ENCODE assay signal across 29 cellular contexts in genomic region chr2:209458018-209458979, GRCh38. TPM values are rescaled to one million over a fixed set of nuclear protein-coding genes. Genes with fewer than 3 reads are reported as not detected.
A peak's percentile ranks its signal among the peaks of the same experiment; 100 is the strongest.
DNase-seq lines count a peak whose midpoint lies in the region; ATAC-seq, FAIRE-seq and TF ChIP-seq lines count a peak whose summit lies in the region.
"Had no signal": no experiment of that assay in that cellular context is flagged by ENCODE, and none has a peak within 500 bp of the region (broad histone marks: within the 10 kb centered on the region; RNA-seq: fewer than 3 reads in every experiment).

No MANE protein-coding gene starts in this region.

- H2AFZ ChIP-seq in astrocyte (ENCODE audit: low read depth, low read length): no peak overlapping the region

- 57 to 66% methylated on average over 2 to 3 of the region's 3 CpGs for WGBS in gastroesophageal sphincter (ENCODE audit: low coverage in 1 of 2), 2 donors

- POLR2A ChIA-PET in Caco-2 (lab: Charles Lee): no interaction called here

- no peak for FAIRE-seq in astrocyte (lab: Jason Lieb, UNC)
- FAIRE-seq: GM12891 had no signal

- no peak overlapping the region for H3K4me2 ChIP-seq in astrocyte (ENCODE audit: low read length)

- TF ChIP-seq CTCF in astrocyte (IDR thresholded peaks at IDR 0.05; ENCODE audit: insufficient read depth, low read depth, low read length) (no peak), Caco-2 (IDR thresholded peaks at IDR 0.05; ENCODE audit: insufficient read depth in 1 of 2, low read depth in 1 of 2, low read length in 1 of 2, severe bottlenecking in 1 of 2, unreplicated experiment in 1 of 2) (no peak), gastroesophageal sphincter (IDR thresholded peaks at IDR 0.05) (no peak)

- no peak for ATAC-seq in gastroesophageal sphincter
- ATAC-seq: activated CD8-positive, alpha-beta memory T cell treated with anti-CD3 and anti-CD28 coated beads, Interleukin-2, amount 10 ng/mL, durations not matched to agents 7 days and 5 days; activated naive CD4-positive, alpha-beta T cell treated with anti-CD3 and anti-CD28 coated beads, Interleukin-2, amount 50 U/mL, for 72 hours; T-cell had no signal

- no peaks in the 10 kb centered on the region for H3K79me2 ChIP-seq in astrocyte (ENCODE audit: insufficient read depth, low read length)

- no peaks in the 10 kb centered on the region for H3K36me3 Mint-ChIP-seq in astrocyte (ENCODE audit: low read depth, unreplicated experiment)
- no peaks in the 10 kb centered on the region for H3K36me3 Mint-ChIP-seq in Caco-2 (ENCODE audit: insufficient read depth, unreplicated experiment)
- H3K36me3 Mint-ChIP-seq: activated CD8-positive, alpha-beta memory T cell treated with anti-CD3 and anti-CD28 coated beads, Interleukin-2, amount 10 ng/mL, durations not matched to agents 7 days and 5 days; activated naive CD4-positive, alpha-beta T cell treated with anti-CD3 and anti-CD28 coated beads, Interleukin-2, amount 50 U/mL, for 72 hours; T-cell had no signal

- H3K4me1 Mint-ChIP-seq in astrocyte (ENCODE audit: low read depth, unreplicated experiment): no peaks in the 10 kb centered on the region
- H3K4me1 Mint-ChIP-seq in Caco-2 (ENCODE audit: low read depth, unreplicated experiment): no peaks in the 10 kb centered on the region
- H3K4me1 Mint-ChIP-seq: activated CD8-positive, alpha-beta memory T cell treated with anti-CD3 and anti-CD28 coated beads, Interleukin-2, amount 10 ng/mL, durations not matched to agents 7 days and 5 days; endodermal cell; T-cell had no signal

- H3K4me3 Mint-ChIP-seq in astrocyte (ENCODE audit: unreplicated experiment) (no peak overlapping the region), Caco-2 (ENCODE audit: unreplicated experiment) (no peak overlapping the region)
- H3K4me3 Mint-ChIP-seq: activated CD8-positive, alpha-beta memory T cell treated with anti-CD3 and anti-CD28 coated beads, Interleukin-2, amount 10 ng/mL, durations not matched to agents 7 days and 5 days; CD4-positive, alpha-beta T cell; endodermal cell; HFFc6; stimulated activated naive CD8-positive, alpha-beta T cell treated with anti-CD3 and anti-CD28 coated beads, Interleukin-15, Interleukin-2, amounts not matched to agents 100 ng/mL and 50 ng/mL, for 24 hours; T-cell had no signal

- no peaks in the 10 kb centered on the region for H3K4me1 ChIP-seq in astrocyte (ENCODE audit: insufficient read depth, low read length)
- H3K4me1 ChIP-seq in iPS-20b (ENCODE audit: insufficient read depth, low read length): peaks cover 15% of the 10 kb centered on the region
- H3K4me1 ChIP-seq in Caco-2: no peaks in the 10 kb centered on the region
- H3K4me1 ChIP-seq in gastroesophageal sphincter: no peaks in the 10 kb centered on the region
- H3K4me1 ChIP-seq: ascending aorta, colonic mucosa, esophagus squamous epithelium had no signal

- no TSS peak for BruUV-seq in Caco-2 (replicated peaks; lab: Mats Ljungman, UMichigan)

- H3K27ac ChIP-seq in astrocyte (ENCODE audit: low read depth, low read length) (no peak overlapping the region), iPS-20b (ENCODE audit: low read length) (no peak overlapping the region), gastroesophageal sphincter (no peak overlapping the region)
- H3K27ac ChIP-seq: ascending aorta, colonic mucosa, esophagus squamous epithelium, thyroid gland had no signal

- H3K27me3 Mint-ChIP-seq in astrocyte (ENCODE audit: low read depth, unreplicated experiment) (no peaks in the 10 kb centered on the region), Caco-2 (ENCODE audit: insufficient read depth, unreplicated experiment) (peaks cover 2% of the 10 kb centered on the region)
- H3K27me3 Mint-ChIP-seq: activated CD8-positive, alpha-beta memory T cell treated with anti-CD3 and anti-CD28 coated beads, Interleukin-2, amount 10 ng/mL, durations not matched to agents 7 days and 5 days; stimulated activated naive CD8-positive, alpha-beta T cell treated with anti-CD3 and anti-CD28 coated beads, Interleukin-15, Interleukin-2, amounts not matched to agents 100 ng/mL and 50 ng/mL, for 24 hours; T-cell had no signal

- H3K9ac ChIP-seq in astrocyte (ENCODE audit: low read length) (no peak overlapping the region), iPS-20b (ENCODE audit: low read depth, low read length) (no peak overlapping the region)

- H3K36me3 ChIP-seq in astrocyte (ENCODE audit: insufficient read depth, low read length): no peaks in the 10 kb centered on the region
- H3K36me3 ChIP-seq in iPS-20b (ENCODE audit: insufficient read depth, low read depth, low read length): no peaks in the 10 kb centered on the region
- H3K36me3 ChIP-seq in Caco-2 (ENCODE audit: control insufficient read depth, insufficient read depth, low read length): no peaks in the 10 kb centered on the region
- H3K36me3 ChIP-seq in gastroesophageal sphincter: no peaks in the 10 kb centered on the region
- H3K36me3 ChIP-seq: ascending aorta, colonic mucosa, esophagus squamous epithelium, thyroid gland had no signal

- H4K20me1 ChIP-seq in astrocyte (ENCODE audit: insufficient read depth, low read length): no peaks in the 10 kb centered on the region

- TF ChIP-seq POLR2A in gastroesophageal sphincter (IDR thresholded peaks at IDR 0.05): no peak

- H3K27ac Mint-ChIP-seq in astrocyte (ENCODE audit: unreplicated experiment) (no peak overlapping the region), Caco-2 (ENCODE audit: unreplicated experiment) (no peak overlapping the region)
- H3K27ac Mint-ChIP-seq: activated CD8-positive, alpha-beta memory T cell treated with anti-CD3 and anti-CD28 coated beads, Interleukin-2, amount 10 ng/mL, durations not matched to agents 7 days and 5 days; activated naive CD4-positive, alpha-beta T cell treated with anti-CD3 and anti-CD28 coated beads, Interleukin-2, amount 50 U/mL, for 72 hours; CD4-positive, alpha-beta T cell; endodermal cell; HFFc6; stimulated activated naive CD8-positive, alpha-beta T cell treated with anti-CD3 and anti-CD28 coated beads, Interleukin-15, Interleukin-2, amounts not matched to agents 100 ng/mL and 50 ng/mL, for 24 hours; T-cell had no signal

- intact Hi-C loops in Caco-2 (cut with micrococcal nuclease; ENCODE audit: unreplicated experiment): no loop called here

- no peaks in the 10 kb centered on the region for H3K27me3 ChIP-seq in astrocyte (ENCODE audit: insufficient read depth, low read length)
- H3K27me3 ChIP-seq in iPS-20b (ENCODE audit: insufficient read depth, low read length): no peaks in the 10 kb centered on the region
- no peaks in the 10 kb centered on the region for H3K27me3 ChIP-seq in Caco-2 (replicated peaks; ENCODE audit: control insufficient read depth, insufficient read depth, low read length)
- H3K27me3 ChIP-seq in gastroesophageal sphincter: no peaks in the 10 kb centered on the region
- H3K27me3 ChIP-seq: ascending aorta, colonic mucosa, esophagus squamous epithelium, thyroid gland had no signal

- H3K9me3 ChIP-seq in astrocyte (ENCODE audit: insufficient read depth, low read depth, low read length) (no peaks in the 10 kb centered on the region), iPS-20b (ENCODE audit: insufficient read depth, low read depth, low read length) (no peaks in the 10 kb centered on the region), Caco-2 (no peaks in the 10 kb centered on the region), gastroesophageal sphincter (no peaks in the 10 kb centered on the region)
- H3K9me3 ChIP-seq: ascending aorta, colonic mucosa, esophagus squamous epithelium, thyroid gland had no signal

- no peaks in the 10 kb centered on the region for H3K9me3 Mint-ChIP-seq in astrocyte (ENCODE audit: unreplicated experiment)
- no peaks in the 10 kb centered on the region for H3K9me3 Mint-ChIP-seq in Caco-2 (ENCODE audit: unreplicated experiment)
- H3K9me3 Mint-ChIP-seq: CD4-positive, alpha-beta T cell; endodermal cell; HFFc6; stimulated activated naive CD8-positive, alpha-beta T cell treated with anti-CD3 and anti-CD28 coated beads, Interleukin-15, Interleukin-2, amounts not matched to agents 100 ng/mL and 50 ng/mL, for 24 hours; T-cell had no signal

- H3K4me3 ChIP-seq in astrocyte (ENCODE audit: insufficient read depth, low read depth, low read length) (no peak overlapping the region), iPS-20b (ENCODE audit: low read length) (peak overlapping the region; percentile 30; the same call in 1 of the 2 replicates), Caco-2 (ENCODE audit: low read depth, low read length) (no peak overlapping the region), gastroesophageal sphincter (no peak overlapping the region)
- H3K4me3 ChIP-seq: ascending aorta, colonic mucosa, esophagus squamous epithelium, thyroid gland had no signal

- CTCF ChIA-PET in Caco-2 (lab: Charles Lee): no interaction called here

- no peak for TF ChIP-seq EP300 in gastroesophageal sphincter (IDR thresholded peaks at IDR 0.05)

- peak; percentile 83 for DNase-seq in DMS 273 treated with DMSO at 0.1 percent for 48 hours (lab: John Stamatoyannopoulos, UW)
- peak; percentile 14 for DNase-seq in LHCN-M2 (ENCODE audit: low read depth)
- peak; percentile 20 for DNase-seq in astrocyte (ENCODE audit: low read depth)
- DNase-seq in Caco-2: no peak
- no peak for DNase-seq in KG1 (lab: John Stamatoyannopoulos, UW)
- no peak for DNase-seq in NCI-H345 treated with DMSO at 0.1 percent for 48 hours (lab: John Stamatoyannopoulos, UW; ENCODE audit: unreplicated experiment)
- DNase-seq: activated CD4-positive, alpha-beta T cell treated with anti-CD3 and anti-CD28 coated beads for 48 hours; activated CD8-positive, alpha-beta memory T cell treated with anti-CD3 and anti-CD28 coated beads, Interleukin-2, amount 10 ng/mL, durations not matched to agents 7 days and 5 days; CD4-positive, alpha-beta T cell; colonic mucosa; DMS53; endodermal cell; esophagus squamous epithelium; HFFc6; Kasumi-1; kidney glomerular epithelial cell; NCI-H1048; nucleus accumbens; retina; Right ventricle myocardium superior; stimulated activated CD4-positive, alpha-beta T cell treated with anti-CD3 and anti-CD28 coated beads, Interleukin-12 subunit alpha, Interleukin-12 subunit beta, amount 100 ng/mL, for 4 hours; T-cell; thyroid gland had no signal

RNA-seq across cellular contexts. Expression of gene MAP2, which starts 34.5 kb away (rescaled TPM):
- total RNA-seq in LHCN-M2 (2014; rRNA removed) (0.06 and 0.23 TPM in 2 replicates), astrocyte (11.8 and 15.9 TPM in 2 replicates), Caco-2 (2022) (0.05 TPM in 1 of 2 replicates, not detected in the other), gastroesophageal sphincter (100 to 1,000 TPM in 1 of 4 donors, 10 to 100 TPM in 2, 1 to 10 TPM in 1; 7.4 to 124 (median 59.9) TPM)
- 0.64 TPM for polyA plus RNA-seq in LHCN-M2 (2012)

Comparison
In these comparisons a context has a peak if more than half of its experiments do, and no peak if none do; other contexts are left out.
1. DNase-seq: peak in DMS 273 treated with DMSO at 0.1 percent for 48 hours (single experiment), LHCN-M2 (single experiment) and astrocyte (single experiment); none in Caco-2 (0 of 2), KG1 (single experiment) and NCI-H345 treated with DMSO at 0.1 percent for 48 hours (single experiment).